Comparison of ENCODE assay signal across 19 cellular contexts in genomic region chr21:15421947-15422346, GRCh38.
DNase-seq lines count a peak whose midpoint lies in the region; ATAC-seq and TF ChIP-seq lines count a peak whose summit lies in the region.
"Had no signal": no experiment of that assay in that cellular context is flagged by ENCODE, and none has a peak within 500 bp of the region (broad histone marks: within the 10 kb centered on the region; RNA-seq: fewer than 3 reads in every experiment).

No MANE protein-coding gene starts in this region.

- 81 to 82% methylated on average over 2 of the region's 2 CpGs for WGBS in sigmoid colon, 2 donors

- DNase-seq in activated naive CD4-positive, alpha-beta T cell treated with anti-CD3 and anti-CD28 coated beads for 36 hours: no peak
- DNase-seq in activated naive CD4-positive, alpha-beta T cell treated with anti-CD3 and anti-CD28 coated beads, Interleukin-2, amount 50 U/mL, for 16 hours: no peak
- DNase-seq in SJCRH30: no peak
- DNase-seq in stimulated activated effector memory CD8-positive, alpha-beta T cell treated with anti-CD3 and anti-CD28 coated beads, Interleukin-12 subunit alpha, Interleukin-12 subunit beta, amount 100 ng/mL, for 72 hours (ENCODE audit: low spot score in 2 of 2): no peak
- no peak for DNase-seq in sigmoid colon
- no peak for DNase-seq in GM10266 (ENCODE audit: extremely low spot score)
- no peak for DNase-seq in NCI-H2107 (lab: John Stamatoyannopoulos, UW)
- DNase-seq: activated CD4-positive, alpha-beta memory T cell treated with anti-CD3 and anti-CD28 coated beads for 36 hours; MG63; nucleus accumbens; stimulated activated CD4-positive, alpha-beta T cell treated with anti-CD3 and anti-CD28 coated beads, Interleukin-12 subunit alpha, Interleukin-12 subunit beta, amount 100 ng/mL, for 4 hours; WERI-Rb-1 had no signal

- H3K4me3 Mint-ChIP-seq in activated naive CD4-positive, alpha-beta T cell treated with anti-CD3 and anti-CD28 coated beads for 36 hours: no peak overlapping the region
- H3K4me3 Mint-ChIP-seq in stimulated activated effector memory CD8-positive, alpha-beta T cell treated with anti-CD3 and anti-CD28 coated beads, Interleukin-12 subunit alpha, Interleukin-12 subunit beta, amount 100 ng/mL, for 72 hours: no peak overlapping the region
- H3K4me3 Mint-ChIP-seq: activated CD4-positive, alpha-beta memory T cell treated with anti-CD3 and anti-CD28 coated beads for 36 hours; activated naive CD8-positive, alpha-beta T cell; T-helper 1 cell treated with Interleukin-12 subunit alpha and Interleukin-12 subunit beta and Interleukin-4 antibody, amounts not matched to agents 30 μg/mL and 1 μg/mL, for 36 hours had no signal

- H3K27me3 ChIP-seq in SJCRH30 (no peaks in the 10 kb centered on the region), sigmoid colon (no peaks in the 10 kb centered on the region)
- H3K27me3 ChIP-seq: BLaER1, MG63, SJSA1, suprapubic skin had no signal

- no peak for TF ChIP-seq EP300 in sigmoid colon (IDR thresholded peaks at IDR 0.05)

- H3K4me3 ChIP-seq in SJCRH30 (no peak overlapping the region), sigmoid colon (no peak overlapping the region)
- H3K4me3 ChIP-seq: BLaER1, coronary artery, MG63, SJSA1, suprapubic skin had no signal

- peaks cover 39% of the 10 kb centered on the region for H3K4me1 Mint-ChIP-seq in activated naive CD4-positive, alpha-beta T cell treated with anti-CD3 and anti-CD28 coated beads for 36 hours (ENCODE audit: low read depth)
- peaks cover 8% of the 10 kb centered on the region for H3K4me1 Mint-ChIP-seq in stimulated activated effector memory CD8-positive, alpha-beta T cell treated with anti-CD3 and anti-CD28 coated beads, Interleukin-12 subunit alpha, Interleukin-12 subunit beta, amount 100 ng/mL, for 72 hours

- intact Hi-C loops in activated naive CD4-positive, alpha-beta T cell treated with anti-CD3 and anti-CD28 coated beads for 36 hours (cut with micrococcal nuclease): loop anchor here (1.0 to 5.0 kb wide), 5 partner anchors 16 to 356 kb away; no protein-coding TSS in a partner anchor
- intact Hi-C loops in sigmoid colon (cut with DNase I): no loop called here

- peak overlapping the region; percentile 5 for H3K27ac Mint-ChIP-seq in activated naive CD4-positive, alpha-beta T cell treated with anti-CD3 and anti-CD28 coated beads for 36 hours
- no peak overlapping the region for H3K27ac Mint-ChIP-seq in stimulated activated effector memory CD8-positive, alpha-beta T cell treated with anti-CD3 and anti-CD28 coated beads, Interleukin-12 subunit alpha, Interleukin-12 subunit beta, amount 100 ng/mL, for 72 hours
- H3K27ac Mint-ChIP-seq: T-helper 1 cell treated with Interleukin-12 subunit alpha and Interleukin-12 subunit beta and Interleukin-4 antibody, amounts not matched to agents 30 μg/mL and 1 μg/mL, for 36 hours had no signal

- no peaks in the 10 kb centered on the region for H3K36me3 ChIP-seq in SJCRH30
- no peaks in the 10 kb centered on the region for H3K36me3 ChIP-seq in sigmoid colon
- H3K36me3 ChIP-seq: BLaER1, MG63, SJSA1, suprapubic skin, WERI-Rb-1 had no signal

- CTCF ChIA-PET in activated naive CD4-positive, alpha-beta T cell treated with anti-CD3 and anti-CD28 coated beads for 36 hours (lab: Charles Lee): no interaction called here

- peak; percentile 88 for ATAC-seq in esophagus mucosa
- ATAC-seq in stimulated activated effector memory CD8-positive, alpha-beta T cell treated with anti-CD3 and anti-CD28 coated beads, Interleukin-12 subunit alpha, Interleukin-12 subunit beta, amount 100 ng/mL, for 72 hours: peak; percentile 83

- peaks cover 5% of the 10 kb centered on the region for H3K27me3 Mint-ChIP-seq in activated naive CD4-positive, alpha-beta T cell treated with anti-CD3 and anti-CD28 coated beads for 36 hours (ENCODE audit: low read depth)
- H3K27me3 Mint-ChIP-seq: activated CD4-positive, alpha-beta memory T cell treated with anti-CD3 and anti-CD28 coated beads for 36 hours had no signal

- H3K27ac ChIP-seq in SJCRH30 (peak overlapping the region; percentile 71), sigmoid colon (no peak overlapping the region)
- H3K27ac ChIP-seq: BLaER1, coronary artery, SJSA1, suprapubic skin, WERI-Rb-1 had no signal

- TF ChIP-seq CTCF in sigmoid colon (IDR thresholded peaks at IDR 0.05) (no peak), GM10266 (IDR thresholded peaks at IDR 0.05; ENCODE audit: control insufficient read depth, insufficient read depth, low read depth, missing control alignments) (no peak)

- no peak for TF ChIP-seq POLR2A in sigmoid colon (IDR thresholded peaks at IDR 0.05)

- H3K9me3 Mint-ChIP-seq in activated naive CD4-positive, alpha-beta T cell treated with anti-CD3 and anti-CD28 coated beads for 36 hours: no peaks in the 10 kb centered on the region
- no peaks in the 10 kb centered on the region for H3K9me3 Mint-ChIP-seq in stimulated activated effector memory CD8-positive, alpha-beta T cell treated with anti-CD3 and anti-CD28 coated beads, Interleukin-12 subunit alpha, Interleukin-12 subunit beta, amount 100 ng/mL, for 72 hours
- H3K9me3 Mint-ChIP-seq: activated CD4-positive, alpha-beta memory T cell treated with anti-CD3 and anti-CD28 coated beads for 36 hours; T-helper 1 cell treated with Interleukin-12 subunit alpha and Interleukin-12 subunit beta and Interleukin-4 antibody, amounts not matched to agents 30 μg/mL and 1 μg/mL, for 36 hours had no signal

- H3K4me1 ChIP-seq in SJCRH30 (peaks cover 23% of the 10 kb centered on the region), sigmoid colon (peaks cover 0 to 10% (median 7%) of the 10 kb centered on the region in 4 donors)
- H3K4me1 ChIP-seq: SJSA1, suprapubic skin had no signal

- H3K9me3 ChIP-seq in SJCRH30 (replicated peaks) (no peaks in the 10 kb centered on the region), sigmoid colon (no peaks in the 10 kb centered on the region)
- H3K9me3 ChIP-seq: MG63, SJSA1, suprapubic skin had no signal

- no peaks in the 10 kb centered on the region for H3K36me3 Mint-ChIP-seq in activated naive CD4-positive, alpha-beta T cell treated with anti-CD3 and anti-CD28 coated beads for 36 hours (ENCODE audit: low read depth)
- no peaks in the 10 kb centered on the region for H3K36me3 Mint-ChIP-seq in stimulated activated effector memory CD8-positive, alpha-beta T cell treated with anti-CD3 and anti-CD28 coated beads, Interleukin-12 subunit alpha, Interleukin-12 subunit beta, amount 100 ng/mL, for 72 hours
- H3K36me3 Mint-ChIP-seq: activated CD4-positive, alpha-beta memory T cell treated with anti-CD3 and anti-CD28 coated beads for 36 hours; activated naive CD8-positive, alpha-beta T cell had no signal
